In the genomic region with DNA sequence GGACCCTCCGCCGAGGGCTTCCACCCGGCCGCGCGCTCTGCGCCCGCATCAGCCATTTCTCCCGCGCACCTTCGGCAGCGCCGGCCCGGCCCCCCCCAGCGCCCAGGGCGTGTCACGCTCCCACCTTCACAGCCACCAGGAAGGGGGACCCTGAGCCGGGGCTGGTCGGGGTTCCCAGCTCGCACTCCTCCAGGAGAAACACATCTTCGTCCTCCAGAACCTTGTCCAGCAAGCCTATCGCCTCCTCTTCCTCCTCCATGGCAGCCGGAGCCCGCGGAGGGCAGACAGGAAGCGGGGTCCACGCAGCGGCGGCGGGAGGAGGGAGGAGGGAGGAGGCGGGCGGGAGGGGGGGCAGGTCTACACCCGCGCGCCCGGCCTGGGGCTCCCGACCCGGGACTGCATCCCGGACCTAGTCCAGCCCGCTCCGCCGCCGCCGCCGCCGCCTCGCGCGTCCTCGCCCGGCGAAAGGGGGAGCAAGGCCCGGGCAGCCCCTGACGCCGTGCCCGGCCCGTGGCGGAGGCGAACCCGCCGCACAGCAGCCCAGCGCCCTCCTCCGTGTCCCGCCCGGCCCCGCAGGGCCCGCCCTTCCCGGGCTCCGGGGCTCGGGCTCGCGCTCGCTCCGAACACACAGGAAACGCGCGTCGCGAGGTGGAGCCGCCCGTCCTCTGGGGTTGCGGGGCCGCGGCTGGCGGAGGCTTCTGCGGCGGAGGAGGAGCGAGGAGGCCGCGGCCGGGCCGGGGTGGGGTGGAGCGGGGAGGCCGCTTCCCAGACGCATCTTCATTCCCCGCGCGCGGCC, we compare ENCODE assay signal across 8 cellular contexts.
DNase-seq lines count a peak whose midpoint lies in the region; ATAC-seq and TF ChIP-seq lines count a peak whose summit lies in the region.

No MANE protein-coding gene starts in this region.

- H3K27ac ChIP-seq in esophagus squamous epithelium (peak overlapping the region; percentile 89 to 96 (median 93)), thoracic aorta (peak overlapping the region; percentile 96 to 97)

- no peaks in the 10 kb centered on the region for H3K27me3 Mint-ChIP-seq in activated T-cell treated with anti-CD3 and anti-CD28 coated beads, Interleukin-2, amount 50 U/mL, for 24 hours
- no peaks in the 10 kb centered on the region for H3K27me3 Mint-ChIP-seq in nephron (ENCODE audit: low read depth)

- intact Hi-C loops in esophagus squamous epithelium (cut with DNase I): no loop called here

- peaks cover 12% of the 10 kb centered on the region for H3K36me3 Mint-ChIP-seq in activated T-cell treated with anti-CD3 and anti-CD28 coated beads, Interleukin-2, amount 50 U/mL, for 24 hours (ENCODE audit: low read depth)
- no peaks in the 10 kb centered on the region for H3K36me3 Mint-ChIP-seq in nephron (ENCODE audit: low read depth)

- H3K27me3 ChIP-seq in esophagus squamous epithelium (no peaks in the 10 kb centered on the region), thoracic aorta (replicated peaks; ENCODE audit: insufficient read depth) (no peaks in the 10 kb centered on the region)

- H3K9me3 ChIP-seq in esophagus squamous epithelium (no peaks in the 10 kb centered on the region), thoracic aorta (no peaks in the 10 kb centered on the region)

- ATAC-seq in GM19324 (IDR thresholded peaks at IDR 0.05; ENCODE audit: low FRiP score, unreplicated experiment): peak; percentile 41
- ATAC-seq in thoracic aorta (ENCODE audit: insufficient number of reproducible peaks, low FRiP score, low read depth): no peak
- ATAC-seq in GM19328 (IDR thresholded peaks at IDR 0.05; ENCODE audit: unreplicated experiment): no peak

- H3K4me3 ChIP-seq in esophagus squamous epithelium (peak overlapping the region; percentile 67 to 88 (median 80)), thoracic aorta (peak overlapping the region; percentile 93)

- H3K9me3 Mint-ChIP-seq in activated T-cell treated with anti-CD3 and anti-CD28 coated beads, Interleukin-2, amount 50 U/mL, for 24 hours: no peaks in the 10 kb centered on the region
- no peaks in the 10 kb centered on the region for H3K9me3 Mint-ChIP-seq in nephron

- no CpG with 5 or more reads among the region's 99 CpGs for WGBS in esophagus squamous epithelium, 2 donors

- TF ChIP-seq CTCF in esophagus squamous epithelium (IDR thresholded peaks at IDR 0.05): no peak
- no peak for TF ChIP-seq CTCF in nephron (IDR thresholded peaks at IDR 0.05; ENCODE audit: unreplicated experiment in 3 of 3)
- no peak for TF ChIP-seq CTCF in thoracic aorta (IDR thresholded peaks at IDR 0.05)

- H3K4me1 Mint-ChIP-seq in activated T-cell treated with anti-CD3 and anti-CD28 coated beads, Interleukin-2, amount 50 U/mL, for 24 hours (ENCODE audit: low read depth): peaks cover 47% of the 10 kb centered on the region
- peaks cover 37% of the 10 kb centered on the region for H3K4me1 Mint-ChIP-seq in nephron

- DNase-seq in A172 (ENCODE audit: low spot score) (peak; percentile 28), NCI-H748 (lab: John Stamatoyannopoulos, UW; ENCODE audit: unreplicated experiment) (peak; percentile 68), esophagus squamous epithelium (lab: John Stamatoyannopoulos, UW) (no peak), thoracic aorta (ENCODE audit: low spot score) (no peak)
- DNase-seq in activated T-cell treated with anti-CD3 and anti-CD28 coated beads, Interleukin-2, amount 50 U/mL, for 24 hours: peak; percentile 85

- peak overlapping the region; percentile 87 for H3K4me3 Mint-ChIP-seq in activated T-cell treated with anti-CD3 and anti-CD28 coated beads, Interleukin-2, amount 50 U/mL, for 24 hours
- H3K4me3 Mint-ChIP-seq in nephron: peak overlapping the region; percentile 81 to 82 (median 82)

- TF ChIP-seq POLR2A in esophagus squamous epithelium (IDR thresholded peaks at IDR 0.05): peak in 2 of 4 donors; percentile 52 to 62

- H3K27ac Mint-ChIP-seq in activated T-cell treated with anti-CD3 and anti-CD28 coated beads, Interleukin-2, amount 50 U/mL, for 24 hours: peak overlapping the region; percentile 88
- H3K27ac Mint-ChIP-seq in nephron: no peak overlapping the region

- H3K4me1 ChIP-seq in esophagus squamous epithelium (peaks cover 36 to 79% (median 41%) of the 10 kb centered on the region in 3 donors), thoracic aorta (ENCODE audit: control insufficient read depth in 1 of 2, low read depth in 2 of 2) (peaks cover 52 to 90% of the 10 kb centered on the region in 2 donors)

- H3K36me3 ChIP-seq in esophagus squamous epithelium: peaks cover 0 to 7% (median 0%) of the 10 kb centered on the region in 3 donors
- H3K36me3 ChIP-seq in thoracic aorta: no peaks in the 10 kb centered on the region

Comparison
In these comparisons a context has a peak if more than half of its experiments do, and no peak if none do; other contexts are left out.
1. DNase-seq: peak in A172 (single experiment), NCI-H748 (single experiment) and activated T-cell treated with anti-CD3 and anti-CD28 coated beads, Interleukin-2, amount 50 U/mL, for 24 hours (single experiment); none in esophagus squamous epithelium (single experiment) and thoracic aorta (single experiment).